Comparison of ENCODE assay signal across 32 cellular contexts in genomic region chr6:62103186-62103859, GRCh38.
"Had no signal": no experiment of that assay in that cellular context is flagged by ENCODE, and none has a peak within 500 bp of the region (broad histone marks: within the 10 kb centered on the region; RNA-seq: fewer than 3 reads in every experiment).

No MANE protein-coding gene starts in this region.

- H3K36me3 Mint-ChIP-seq: activated naive CD8-positive, alpha-beta T cell treated with anti-CD3 and anti-CD28 coated beads for 36 hours had no signal

- H3K4me3 ChIP-seq: adrenal gland, body of pancreas, colonic mucosa, esophagus squamous epithelium, gastroesophageal sphincter had no signal

- H3K27me3 ChIP-seq: adrenal gland, body of pancreas, colonic mucosa, esophagus squamous epithelium, gastroesophageal sphincter had no signal

- DNase-seq: activated B cell treated with CpG ODN at 0.5 μM for 24 hours; activated CD4-positive, alpha-beta T cell treated with anti-CD3 and anti-CD28 coated beads for 48 hours; activated CD4-positive, alpha-beta T cell treated with anti-CD3 and anti-CD28 coated beads, Interleukin-2, amount 50 U/mL, for 1 hour; activated CD4-positive, alpha-beta T cell treated with anti-CD3 and anti-CD28 coated beads, Interleukin-2, amount 50 U/mL, for 48 hours; activated CD8-positive, alpha-beta memory T cell treated with anti-CD3 and anti-CD28 coated beads for 24 hours; activated CD8-positive, alpha-beta T cell treated with anti-CD3 and anti-CD28 coated beads for 36 hours; activated effector memory CD4-positive, alpha-beta T cell treated with Interleukin-2 at 50 U/mL for 16 hours; activated gamma-delta T cell treated with Interleukin-2 at 50 U/mL for 16 hours; activated naive CD4-positive, alpha-beta T cell treated with anti-CD3 and anti-CD28 coated beads, Interleukin-2, amount 50 U/mL, for 16 hours; activated naive CD4-positive, alpha-beta T cell treated with Interleukin-2 at 50 U/mL for 16 hours; activated naive CD8-positive, alpha-beta T cell treated with anti-CD3 and anti-CD28 coated beads for 36 hours; activated naive CD8-positive, alpha-beta T cell treated with anti-CD3 and anti-CD28 coated beads, Interleukin-2, amount 50 U/mL, for 24 hours; activated T-cell treated with anti-CD3 and anti-CD28 coated beads, Interleukin-2, amount 50 U/mL, for 4 hours; adrenal gland; amygdala; aorta; body of pancreas; central memory CD4-positive, alpha-beta T cell; cerebellar nuclear complex; colonic mucosa; effector CD8-positive, alpha-beta T cell; esophagus squamous epithelium; foreskin melanocyte; T-helper 1 cell; T-helper 17 cell; T1000; WERI-Rb-1 had no signal

- H3K4me1 Mint-ChIP-seq: activated B cell treated with CpG ODN at 0.5 μM for 24 hours; activated naive CD8-positive, alpha-beta T cell treated with anti-CD3 and anti-CD28 coated beads for 36 hours; activated naive CD8-positive, alpha-beta T cell treated with anti-CD3 and anti-CD28 coated beads, Interleukin-2, amount 50 U/mL, for 24 hours; activated T-helper 17 cell treated with anti-CD3 and anti-CD28 coated beads, Interleukin-2, amount 50 U/mL, for 72 hours; T-helper 17 cell had no signal

- H3K27ac ChIP-seq: adrenal gland, body of pancreas, colonic mucosa, epithelial cell of prostate, esophagus squamous epithelium, gastroesophageal sphincter, WERI-Rb-1 had no signal

- H3K27ac Mint-ChIP-seq: activated B cell treated with CpG ODN at 0.5 μM for 24 hours; activated CD8-positive, alpha-beta T cell treated with anti-CD3 and anti-CD28 coated beads for 36 hours; activated naive CD8-positive, alpha-beta T cell treated with anti-CD3 and anti-CD28 coated beads for 36 hours; activated naive CD8-positive, alpha-beta T cell treated with anti-CD3 and anti-CD28 coated beads, Interleukin-2, amount 50 U/mL, for 24 hours; activated T-helper 17 cell treated with anti-CD3 and anti-CD28 coated beads, Interleukin-2, amount 50 U/mL, for 72 hours; T-helper 17 cell; T-helper 2 cell treated with Interferon-gamma antibody and Interleukin-4, amounts not matched to agents 5 μg/mL and 100 μg/mL, for 36 hours had no signal

- H3K4me1 ChIP-seq: adrenal gland, body of pancreas, colonic mucosa, esophagus squamous epithelium, gastroesophageal sphincter had no signal

- H3K9me3 ChIP-seq: adrenal gland, body of pancreas, colonic mucosa had no signal

- H3K4me3 Mint-ChIP-seq: activated B cell treated with CpG ODN at 0.5 μM for 24 hours; activated CD8-positive, alpha-beta T cell treated with anti-CD3 and anti-CD28 coated beads for 36 hours; activated naive CD8-positive, alpha-beta T cell treated with anti-CD3 and anti-CD28 coated beads for 36 hours; activated naive CD8-positive, alpha-beta T cell treated with anti-CD3 and anti-CD28 coated beads, Interleukin-2, amount 50 U/mL, for 24 hours; activated T-cell treated with anti-CD3 and anti-CD28 coated beads, Interleukin-2, amount 50 U/mL, for 4 hours; activated T-helper 17 cell treated with anti-CD3 and anti-CD28 coated beads, Interleukin-2, amount 50 U/mL, for 72 hours; T-helper 17 cell; T-helper 2 cell treated with Interferon-gamma antibody and Interleukin-4, amounts not matched to agents 5 μg/mL and 100 μg/mL, for 36 hours had no signal

- H3K27me3 Mint-ChIP-seq: activated B cell treated with CpG ODN at 0.5 μM for 24 hours; activated CD8-positive, alpha-beta T cell treated with anti-CD3 and anti-CD28 coated beads for 36 hours; activated naive CD8-positive, alpha-beta T cell treated with anti-CD3 and anti-CD28 coated beads for 36 hours; activated naive CD8-positive, alpha-beta T cell treated with anti-CD3 and anti-CD28 coated beads, Interleukin-2, amount 50 U/mL, for 24 hours; activated T-helper 17 cell treated with anti-CD3 and anti-CD28 coated beads, Interleukin-2, amount 50 U/mL, for 72 hours; T-helper 17 cell had no signal

- H3K36me3 ChIP-seq: adrenal gland, colonic mucosa, esophagus squamous epithelium, gastroesophageal sphincter, WERI-Rb-1 had no signal

- ATAC-seq: activated CD4-positive, CD25-positive, alpha-beta regulatory T cell treated with anti-CD3 and anti-CD28 coated beads, Interleukin-2, amount 50 U/mL, for 24 hours; activated CD8-positive, alpha-beta T cell treated with anti-CD3 and anti-CD28 coated beads for 36 hours; activated naive CD8-positive, alpha-beta T cell treated with anti-CD3 and anti-CD28 coated beads, Interleukin-2, amount 50 U/mL, for 24 hours; activated T-cell treated with anti-CD3 and anti-CD28 coated beads, Interleukin-2, amount 50 U/mL, for 4 hours; activated T-helper 17 cell treated with anti-CD3 and anti-CD28 coated beads, Interleukin-2, amount 50 U/mL, for 72 hours; body of pancreas; gastroesophageal sphincter; T-helper 17 cell had no signal
